In the genomic region with DNA sequence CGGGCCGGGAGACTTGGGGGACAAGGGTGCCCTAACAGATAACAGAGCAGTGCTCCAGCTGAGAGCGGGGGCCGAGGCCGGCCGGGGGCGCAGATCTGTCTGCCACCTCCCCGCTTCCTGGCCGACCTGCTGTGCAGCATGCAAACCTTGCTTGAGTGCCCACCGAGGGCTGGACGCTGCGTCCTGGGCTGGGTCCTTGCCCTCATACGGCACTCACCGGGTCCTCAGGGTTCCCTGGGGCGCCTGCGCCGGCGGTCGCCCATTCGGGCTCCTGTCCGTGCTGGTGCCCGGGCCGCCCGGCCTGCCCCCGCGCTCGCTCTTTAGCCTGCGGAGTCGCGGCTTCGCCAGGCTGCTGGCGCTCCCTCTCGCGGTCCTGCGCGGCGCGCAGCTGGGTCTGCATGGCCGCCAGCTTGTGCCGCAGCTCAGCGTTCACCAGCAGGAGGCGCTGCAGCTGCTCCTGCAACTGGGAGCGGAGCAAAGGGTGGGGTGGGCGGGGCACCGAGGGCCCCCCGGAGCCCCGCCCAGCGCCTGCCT, we compare ENCODE assay signal across 8 cellular contexts. TPM values are rescaled to one million over a fixed set of nuclear protein-coding genes. Genes with fewer than 3 reads are reported as not detected.
DNase-seq lines count a peak whose midpoint lies in the region; ATAC-seq, FAIRE-seq and TF ChIP-seq lines count a peak whose summit lies in the region.

No MANE protein-coding gene starts in this region.

- TF ChIP-seq EP300 in esophagus muscularis mucosa (IDR thresholded peaks at IDR 0.05), result no peak

- peak overlapping the region; percentile 62 for H3K4me3 Mint-ChIP-seq in activated T-cell treated with anti-CD3 and anti-CD28 coated beads, Interleukin-2, amount 50 U/mL, for 24 hours
- H3K4me3 Mint-ChIP-seq in naive B cell, result peak overlapping the region; percentile 61 to 86 (median 78)

- FAIRE-seq in GM19239 (lab: Jason Lieb, UNC), result peak; percentile 54

- H3K27ac ChIP-seq in C4-2B (peak overlapping the region; percentile 96), OCI-LY1 (ENCODE audit: low read depth, low read length, poor library complexity, severe bottlenecking) (no peak overlapping the region), esophagus muscularis mucosa (replicated peaks in 1 of 4) (peak overlapping the region; percentile 97 to 100 (median 98))

- H3K27ac Mint-ChIP-seq in activated T-cell treated with anti-CD3 and anti-CD28 coated beads, Interleukin-2, amount 50 U/mL, for 24 hours, result no peak overlapping the region
- H3K27ac Mint-ChIP-seq in naive B cell, result peak overlapping the region in 4 of 6 donors; percentile 39 to 87 (median 61)

- H3K4me3 ChIP-seq in OCI-LY1 (ENCODE audit: low read depth, low read length, poor library complexity, severe bottlenecking) (peak overlapping the region; percentile 63), esophagus muscularis mucosa (peak overlapping the region; percentile 72 to 88 (median 81))

- H3K27me3 ChIP-seq in OCI-LY1 (ENCODE audit: insufficient read depth, low read length) (no peaks in the 10 kb centered on the region), esophagus muscularis mucosa (peaks cover 0 to 3% (median 0%) of the 10 kb centered on the region in 4 donors)

- H3K79me2 ChIP-seq in OCI-LY1 (ENCODE audit: insufficient read depth, low read length), result no peaks in the 10 kb centered on the region

- H3K4me1 ChIP-seq in OCI-LY1 (ENCODE audit: insufficient read depth, low read length, severe bottlenecking) (peaks cover 26% of the 10 kb centered on the region), esophagus muscularis mucosa (peaks cover 50 to 68% (median 67%) of the 10 kb centered on the region in 4 donors)

- TF ChIP-seq CTCF in C4-2B (conservative IDR thresholded peaks at IDR 0.05), result peak; percentile 98
- peak; percentile 75 for TF ChIP-seq CTCF in OCI-LY1 (IDR thresholded peaks at IDR 0.05; ENCODE audit: low read length)
- TF ChIP-seq CTCF in esophagus muscularis mucosa (IDR thresholded peaks at IDR 0.05), result peak; percentile 90 to 97 (median 96)

- no peaks in the 10 kb centered on the region for H3K27me3 Mint-ChIP-seq in activated T-cell treated with anti-CD3 and anti-CD28 coated beads, Interleukin-2, amount 50 U/mL, for 24 hours
- H3K27me3 Mint-ChIP-seq in naive B cell, result no peaks in the 10 kb centered on the region

- no peaks in the 10 kb centered on the region for H3K9me2 ChIP-seq in OCI-LY1 (ENCODE audit: low read depth, low read length)

- ATAC-seq in HG03460 (IDR thresholded peaks at IDR 0.05; ENCODE audit: unreplicated experiment), result peak; percentile 39
- peak; percentile 76 to 79 for ATAC-seq in naive B cell (ENCODE audit: low read depth in 2 of 2)

- peaks cover 54% of the 10 kb centered on the region for H3K4me1 Mint-ChIP-seq in activated T-cell treated with anti-CD3 and anti-CD28 coated beads, Interleukin-2, amount 50 U/mL, for 24 hours (ENCODE audit: low read depth)
- peaks cover 32 to 46% (median 33%) of the 10 kb centered on the region in 3 donors for H3K4me1 Mint-ChIP-seq in naive B cell

- no peaks in the 10 kb centered on the region for H3K9me3 Mint-ChIP-seq in activated T-cell treated with anti-CD3 and anti-CD28 coated beads, Interleukin-2, amount 50 U/mL, for 24 hours
- no peaks in the 10 kb centered on the region for H3K9me3 Mint-ChIP-seq in naive B cell

- DNase-seq in GM19239 (ENCODE audit: insufficient read length, low spot score) (peak; percentile 97), esophagus muscularis mucosa (ENCODE audit: extremely low spot score) (peak; percentile 96), naive B cell (peak; percentile 91)
- peak; percentile 95 for DNase-seq in activated T-cell treated with anti-CD3 and anti-CD28 coated beads, Interleukin-2, amount 50 U/mL, for 24 hours
- DNase-seq in stimulated activated CD8-positive, alpha-beta memory T cell treated with anti-CD3 and anti-CD28 coated beads, Interleukin-7, amount 100 ng/mL, for 48 hours (ENCODE audit: extremely low read depth in 1 of 2, low read depth in 1 of 2), result peak; percentile 86 to 87

- H3K4me2 ChIP-seq in OCI-LY1 (ENCODE audit: low read length), result peak overlapping the region; percentile 88

- H3K9me3 ChIP-seq in OCI-LY1 (ENCODE audit: low read length) (no peaks in the 10 kb centered on the region), esophagus muscularis mucosa (no peaks in the 10 kb centered on the region)

- H3K9ac ChIP-seq in OCI-LY1 (ENCODE audit: low read length), result peak overlapping the region; percentile 69

- H3K36me3 ChIP-seq in OCI-LY1 (ENCODE audit: insufficient read depth, low read length) (peaks cover 38% of the 10 kb centered on the region), esophagus muscularis mucosa (peaks cover 32 to 41% (median 35%) of the 10 kb centered on the region in 4 donors)

- intact Hi-C loops in esophagus muscularis mucosa (cut with DNase I), result loop anchor here (5.0 kb wide), 1 partner anchor 71 kb away; no protein-coding TSS in a partner anchor

- no peaks in the 10 kb centered on the region for H4K20me1 ChIP-seq in OCI-LY1 (ENCODE audit: insufficient read depth, low read length)

- 2% methylated on average over 11 of the region's 48 CpGs for WGBS in esophagus muscularis mucosa

- H3F3A ChIP-seq in OCI-LY1 (ENCODE audit: insufficient read depth, low read length), result no peaks in the 10 kb centered on the region

- peak; percentile 6 for TF ChIP-seq POLR2A in esophagus muscularis mucosa (IDR thresholded peaks at IDR 0.05; ENCODE audit: low read depth)

- no peak overlapping the region for H2AFZ ChIP-seq in OCI-LY1 (ENCODE audit: low read length)

- peaks cover 38% of the 10 kb centered on the region for H3K36me3 Mint-ChIP-seq in activated T-cell treated with anti-CD3 and anti-CD28 coated beads, Interleukin-2, amount 50 U/mL, for 24 hours (ENCODE audit: low read depth)
- H3K36me3 Mint-ChIP-seq in naive B cell, result peaks cover under 1 to 8% of the 10 kb centered on the region in 2 donors

RNA-seq across cellular contexts. Expression of a gene that starts 1.0 kb away (rescaled TPM):
- 10 to 100 TPM; 15.8 to 41.5 (median 24.0) TPM for total RNA-seq in esophagus muscularis mucosa
- 1 to 10 TPM in 4 of 6 donors, under 1 TPM in 1, not detected in 1; 0.97 to 1.9 (median 1.3) TPM for polyA plus RNA-seq in naive B cell (ENCODE audit: low read depth in 6 of 6)

RNA-seq across cellular contexts. Expression of a gene that starts 3.1 kb away (rescaled TPM):
- 10 to 100 TPM in 3 of 4 donors, 1 to 10 TPM in 1; 6.2 to 19.8 (median 12.8) TPM for total RNA-seq in esophagus muscularis mucosa
- under 1 TPM in 2 of 6 donors, not detected in 4; 0.13 to 0.32 TPM for polyA plus RNA-seq in naive B cell (ENCODE audit: low read depth in 6 of 6)

RNA-seq across cellular contexts. Expression of a gene that starts 20.0 kb away (rescaled TPM):
- 10 to 100 TPM in 3 of 4 donors, 1 to 10 TPM in 1; 7.1 to 20.0 (median 13.7) TPM for total RNA-seq in esophagus muscularis mucosa
- 10 to 100 TPM; 18.4 to 36.4 (median 29.1) TPM for polyA plus RNA-seq in naive B cell (ENCODE audit: low read depth in 6 of 6)

RNA-seq across cellular contexts. Expression of a gene that starts 36.0 kb away (rescaled TPM):
- 100 to 1,000 TPM; 141 to 187 (median 163) TPM for total RNA-seq in esophagus muscularis mucosa
- 100 to 1,000 TPM in 5 of 6 donors, 10 to 100 TPM in 1; 54.2 to 184 (median 139) TPM for polyA plus RNA-seq in naive B cell (ENCODE audit: low read depth in 6 of 6)
